2 cellular contexts compared by ENCODE assay signal in genomic region chr10:90621577-90621976, GRCh38.
A peak's percentile ranks its signal among the peaks of the same experiment; 100 is the strongest.
TF ChIP-seq lines count a peak whose summit lies in the region.

No MANE protein-coding gene starts in this region.

TF ChIP-seq in HEK293, 187 proteins besides CTCF, POLR2A, EP300 and RAD21 (continued from another document):
- TF ChIP-seq REST (tag by site-specific recombination; IDR thresholded peaks at IDR 0.05) = peak; percentile 95
- no peak for TF ChIP-seq ZNF560 (tag by site-specific recombination; IDR thresholded peaks at IDR 0.05; ENCODE audit: borderline replicate concordance)
- TF ChIP-seq, protein P1, sequence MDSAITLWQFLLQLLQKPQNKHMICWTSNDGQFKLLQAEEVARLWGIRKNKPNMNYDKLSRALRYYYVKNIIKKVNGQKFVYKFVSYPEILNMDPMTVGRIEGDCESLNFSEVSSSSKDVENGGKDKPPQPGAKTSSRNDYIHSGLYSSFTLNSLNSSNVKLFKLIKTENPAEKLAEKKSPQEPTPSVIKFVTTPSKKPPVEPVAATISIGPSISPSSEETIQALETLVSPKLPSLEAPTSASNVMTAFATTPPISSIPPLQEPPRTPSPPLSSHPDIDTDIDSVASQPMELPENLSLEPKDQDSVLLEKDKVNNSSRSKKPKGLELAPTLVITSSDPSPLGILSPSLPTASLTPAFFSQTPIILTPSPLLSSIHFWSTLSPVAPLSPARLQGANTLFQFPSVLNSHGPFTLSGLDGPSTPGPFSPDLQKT (IDR thresholded peaks at IDR 0.05; ENCODE audit: borderline replicate concordance, low read depth, low read length) = no peak
- no peak for TF ChIP-seq ZNF266 (tag by site-specific recombination; IDR thresholded peaks at IDR 0.05; ENCODE audit: low read depth)

TF ChIP-seq in WTC11, 78 proteins besides CTCF, POLR2A, EP300 and RAD21 (continued from another document):
- 0 out of 2 replicates have a peak, but pooled peaks have one; percentile 23 for TF ChIP-seq FOXK1 (CRISPR knock-in tag; IDR thresholded peaks at IDR 0.05)
